20 cellular contexts compared by ENCODE assay signal in the genomic region with DNA sequence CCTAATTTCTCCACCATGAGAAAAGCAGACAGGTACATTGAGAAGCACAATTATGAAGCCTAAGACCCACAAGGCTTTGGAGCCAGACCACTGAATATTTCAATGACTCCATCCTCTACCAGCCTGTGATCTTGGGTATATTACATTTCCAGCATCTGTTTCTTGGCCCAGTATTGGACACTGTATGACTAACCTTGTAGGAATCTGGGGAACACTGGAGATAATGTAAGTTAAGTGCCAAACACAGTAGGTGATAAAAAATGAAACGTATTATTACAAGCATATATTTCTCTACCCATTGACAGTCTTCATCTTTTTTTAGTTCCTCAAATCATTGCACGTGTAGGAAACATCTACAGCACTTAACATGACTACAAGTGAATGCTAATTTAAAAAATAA. TPM values are rescaled to one million over a fixed set of nuclear protein-coding genes. Genes with fewer than 3 reads are reported as not detected.
DNase-seq lines count a peak whose midpoint lies in the region; ATAC-seq and TF ChIP-seq lines count a peak whose summit lies in the region.
"Had no signal": no experiment of that assay in that cellular context is flagged by ENCODE, and none has a peak within 500 bp of the region (broad histone marks: within the 10 kb centered on the region; RNA-seq: fewer than 3 reads in every experiment).

No MANE protein-coding gene starts in this region.

- no peak overlapping the region for H3K9ac ChIP-seq in fibroblast of lung (ENCODE audit: insufficient read depth, low read length)

- no peak overlapping the region for H3K4me3 ChIP-seq in A673 (ENCODE audit: low read depth, low read length, poor library complexity, severe bottlenecking)
- H3K4me3 ChIP-seq in HEK293 (ENCODE audit: low read depth, low read length), result no peak overlapping the region
- no peak overlapping the region for H3K4me3 ChIP-seq in RWPE2 (ENCODE audit: severe bottlenecking)
- no peak overlapping the region for H3K4me3 ChIP-seq in fibroblast of lung (replicated peaks in 1 of 4; ENCODE audit: control extremely low read depth in 1 of 4, insufficient read depth in 1 of 4, low read depth in 3 of 4, low read length in 4 of 4)
- H3K4me3 ChIP-seq: A549, lower lobe of right lung, spleen had no signal

- no peak overlapping the region for H3K27ac Mint-ChIP-seq in chondrocyte (ENCODE audit: unreplicated experiment)
- H3K27ac Mint-ChIP-seq: activated CD4-positive, alpha-beta memory T cell treated with anti-CD3 and anti-CD28 coated beads for 36 hours; activated naive CD8-positive, alpha-beta T cell; naive B cell; stimulated activated naive CD8-positive, alpha-beta T cell treated with anti-CD3 and anti-CD28 coated beads, Interleukin-15, Interleukin-2, amounts not matched to agents 100 ng/mL and 50 ng/mL, for 24 hours had no signal

- BruUV-seq in A673 (replicated peaks; lab: Mats Ljungman, UMichigan), result no TSS peak

- no peaks in the 10 kb centered on the region for H4K20me1 ChIP-seq in fibroblast of lung (ENCODE audit: control insufficient read depth, extremely low read depth, insufficient read depth, low read length)

- H3K79me2 ChIP-seq in fibroblast of lung (ENCODE audit: control insufficient read depth, insufficient read depth, low read length), result no peaks in the 10 kb centered on the region

- POLR2A ChIA-PET in A673 (lab: Charles Lee; ENCODE audit: low non-redundant PET) (no interaction called here), HEK293 (lab: Yijun Ruan, JAX) (no interaction called here)

- no peaks in the 10 kb centered on the region for H3K27me3 Mint-ChIP-seq in chondrocyte (ENCODE audit: low read depth)
- H3K27me3 Mint-ChIP-seq: activated CD4-positive, alpha-beta memory T cell treated with anti-CD3 and anti-CD28 coated beads for 36 hours; naive B cell had no signal

- TF ChIP-seq CTCF in A673 (conservative IDR thresholded peaks at IDR 0.05; ENCODE audit: low read depth, low read length), result no peak
- TF ChIP-seq CTCF in HEK293 (tag by site-specific recombination; IDR thresholded peaks at IDR 0.05), result no peak
- no peak for TF ChIP-seq CTCF in RWPE2 (IDR thresholded peaks at IDR 0.05; ENCODE audit: poor library complexity, severe bottlenecking)
- TF ChIP-seq CTCF in fibroblast of lung (conservative IDR thresholded peaks at IDR 0.05 in 1 of 2, IDR thresholded peaks at IDR 0.05 in 1 of 2; ENCODE audit: low read depth in 1 of 2, low read length in 2 of 2), result no peak
- no peak for TF ChIP-seq CTCF in chondrocyte (IDR thresholded peaks at IDR 0.05)

- H3K36me3 Mint-ChIP-seq in chondrocyte (ENCODE audit: low read depth), result peaks cover 5% of the 10 kb centered on the region
- H3K36me3 Mint-ChIP-seq: activated CD4-positive, alpha-beta memory T cell treated with anti-CD3 and anti-CD28 coated beads for 36 hours; activated naive CD8-positive, alpha-beta T cell; naive B cell had no signal

- CTCF ChIA-PET in A673 (lab: Charles Lee) (no interaction called here), HEK293 (lab: Yijun Ruan, JAX) (interaction anchor here (0.8 to 9.4 kb wide), 3 partner anchors 23 to 271 kb away, joined by 3 to 151 read pairs (median 10); no protein-coding TSS in a partner anchor)

- H3K27me3 ChIP-seq in A673 (replicated peaks; ENCODE audit: insufficient read depth, low read depth, low read length, poor library complexity) (no peaks in the 10 kb centered on the region), RWPE2 (ENCODE audit: insufficient read depth, poor library complexity, severe bottlenecking) (no peaks in the 10 kb centered on the region), fibroblast of lung (ENCODE audit: control insufficient read depth, insufficient read depth, low read length) (no peaks in the 10 kb centered on the region)
- H3K27me3 ChIP-seq: spleen had no signal

- no peaks in the 10 kb centered on the region for H3K4me1 ChIP-seq in A673 (ENCODE audit: insufficient read depth, low read length, poor library complexity, severe bottlenecking)
- H3K4me1 ChIP-seq in HEK293 (ENCODE audit: control insufficient read depth, insufficient read depth, low read length), result no peaks in the 10 kb centered on the region
- H3K4me1 ChIP-seq in RWPE2 (ENCODE audit: insufficient read depth, poor library complexity, severe bottlenecking), result peaks cover 17% of the 10 kb centered on the region
- peaks cover 14% of the 10 kb centered on the region for H3K4me1 ChIP-seq in fibroblast of lung (ENCODE audit: control insufficient read depth, extremely low read depth, insufficient read depth, low read length)
- H3K4me1 ChIP-seq: A549, lower lobe of right lung had no signal

- DNase-seq in A673 (ENCODE audit: low spot score), result peak; percentile 19
- no peak for DNase-seq in RWPE2 (ENCODE audit: low spot score)
- peak; percentile 59 to 78 for DNase-seq in fibroblast of lung (ENCODE audit: low read depth in 2 of 2)
- DNase-seq in dedifferentiated amniotic fluid mesenchymal stem cell (ENCODE audit: extremely low spot score), result no peak
- DNase-seq in NCI-H510A (lab: John Stamatoyannopoulos, UW), result no peak
- DNase-seq in chondrocyte (ENCODE audit: low spot score), result no peak
- DNase-seq in NOMO-1 (lab: John Stamatoyannopoulos, UW; ENCODE audit: unreplicated experiment in 2 of 2), result no peak
- DNase-seq: activated CD4-positive, alpha-beta memory T cell treated with anti-CD3 and anti-CD28 coated beads for 36 hours; activated T-cell treated with anti-CD3 and anti-CD28 coated beads, Interleukin-2, amount 50 U/mL, for 4 hours; GOT3; lower lobe of right lung; naive B cell; spleen; T-helper 1 cell; WERI-Rb-1 had no signal

- H3K4me3 Mint-ChIP-seq in chondrocyte (ENCODE audit: unreplicated experiment), result no peak overlapping the region
- H3K4me3 Mint-ChIP-seq: activated CD4-positive, alpha-beta memory T cell treated with anti-CD3 and anti-CD28 coated beads for 36 hours; activated naive CD8-positive, alpha-beta T cell; activated T-cell treated with anti-CD3 and anti-CD28 coated beads, Interleukin-2, amount 50 U/mL, for 4 hours; naive B cell; stimulated activated naive CD8-positive, alpha-beta T cell treated with anti-CD3 and anti-CD28 coated beads, Interleukin-15, Interleukin-2, amounts not matched to agents 100 ng/mL and 50 ng/mL, for 24 hours had no signal

- H3K36me3 ChIP-seq in A673 (ENCODE audit: insufficient read depth, low read length, poor library complexity, severe bottlenecking), result no peaks in the 10 kb centered on the region
- no peaks in the 10 kb centered on the region for H3K36me3 ChIP-seq in HEK293 (ENCODE audit: control insufficient read depth in 2 of 2, insufficient read depth in 1 of 2, low read length in 2 of 2)
- no peaks in the 10 kb centered on the region for H3K36me3 ChIP-seq in RWPE2 (ENCODE audit: low read depth)
- no peaks in the 10 kb centered on the region for H3K36me3 ChIP-seq in fibroblast of lung (ENCODE audit: control insufficient read depth, insufficient read depth, low read length)
- H3K36me3 ChIP-seq: spleen, WERI-Rb-1 had no signal

- peaks cover 6% of the 10 kb centered on the region for H3K9me3 Mint-ChIP-seq in chondrocyte (ENCODE audit: low read depth)
- H3K9me3 Mint-ChIP-seq: activated T-cell treated with anti-CD3 and anti-CD28 coated beads, Interleukin-2, amount 50 U/mL, for 4 hours; stimulated activated naive CD8-positive, alpha-beta T cell treated with anti-CD3 and anti-CD28 coated beads, Interleukin-15, Interleukin-2, amounts not matched to agents 100 ng/mL and 50 ng/mL, for 24 hours had no signal

- H3K9me3 ChIP-seq in A673 (ENCODE audit: low read depth, low read length, poor library complexity, severe bottlenecking) (no peaks in the 10 kb centered on the region), HEK293 (ENCODE audit: control insufficient read depth, insufficient read depth, low read depth, low read length) (no peaks in the 10 kb centered on the region), RWPE2 (ENCODE audit: severe bottlenecking) (no peaks in the 10 kb centered on the region), fibroblast of lung (ENCODE audit: control insufficient read depth, insufficient read depth, low read depth, low read length) (no peaks in the 10 kb centered on the region)
- H3K9me3 ChIP-seq: lower lobe of right lung, spleen had no signal

- intact Hi-C loops in A673 (cut with micrococcal nuclease; ENCODE audit: unreplicated experiment), result no loop called here

- H3K27ac ChIP-seq in A673 (ENCODE audit: low read depth, low read length, poor library complexity, severe bottlenecking), result no peak overlapping the region
- no peak overlapping the region for H3K27ac ChIP-seq in HEK293 (ENCODE audit: extremely low read depth, low read depth, low read length)
- no peak overlapping the region for H3K27ac ChIP-seq in RWPE2 (ENCODE audit: poor library complexity, severe bottlenecking)
- H3K27ac ChIP-seq in fibroblast of lung (ENCODE audit: insufficient read depth, low read length), result no peak overlapping the region
- H3K27ac ChIP-seq: A549, lower lobe of right lung, RWPE1, spleen, WERI-Rb-1 had no signal

- no peak overlapping the region for H2AFZ ChIP-seq in fibroblast of lung (ENCODE audit: low read length)

- peaks cover 17% of the 10 kb centered on the region for H3K4me1 Mint-ChIP-seq in chondrocyte (ENCODE audit: low read depth)

- H3K4me2 ChIP-seq in fibroblast of lung (ENCODE audit: extremely low read depth, insufficient read depth, low read length), result no peak overlapping the region
- H3K4me2 ChIP-seq: A549 had no signal

- ATAC-seq in RWPE2 (ENCODE audit: low read depth), result peak; percentile 59; the same call in 2 of the 3 replicates
- ATAC-seq: A549; activated T-cell treated with anti-CD3 and anti-CD28 coated beads, Interleukin-2, amount 50 U/mL, for 4 hours; lower lobe of right lung had no signal

TF ChIP-seq in HEK293, 187 proteins besides CTCF, POLR2A, EP300 and RAD21:
- TF ChIP-seq ZFP37 (tag by site-specific recombination; IDR thresholded peaks at IDR 0.05), result peak; percentile 29; the same call in 1 of the 2 replicates
- peak; percentile 73 for TF ChIP-seq SP7 (tag by site-specific recombination; IDR thresholded peaks at IDR 0.05)
- TF ChIP-seq ZNF624 (tag by site-specific recombination; IDR thresholded peaks at IDR 0.05), result no peak

RNA-seq across cellular contexts. Expression of gene FEM1C, which starts 28.6 kb away (rescaled TPM):
- total RNA-seq in A673 (2021), result 13.7 and 15.0 TPM in 2 replicates
- 20.3 and 53.2 TPM in 2 replicates for total RNA-seq in fibroblast of lung
- polyA plus RNA-seq in fibroblast of lung, result 26.4 and 27.2 TPM in 2 replicates
- polyA plus RNA-seq in fibroblast of lung (2012), result 16.3 and 16.6 TPM in 2 replicates
- polyA minus RNA-seq in fibroblast of lung (ENCODE audit: low replicate concordance), result 6.1 and 11.7 TPM in 2 replicates
- 14.8 to 15.4 TPM (median 14.8 TPM) in 3 replicates for total RNA-seq in chondrocyte

RNA-seq across cellular contexts. Expression of gene TICAM2, which starts 29.1 kb away (rescaled TPM):
- total RNA-seq in A673 (2021), result 0.32 and 1.3 TPM in 2 replicates
- total RNA-seq in fibroblast of lung, result 4.1 and 8.8 TPM in 2 replicates
- polyA plus RNA-seq in fibroblast of lung, result 8.1 and 10.3 TPM in 2 replicates
- 10.1 and 10.4 TPM in 2 replicates for polyA plus RNA-seq in fibroblast of lung (2012)
- polyA minus RNA-seq in fibroblast of lung (ENCODE audit: low replicate concordance), result 0.08 and 0.19 TPM in 2 replicates
- total RNA-seq in chondrocyte, result 3.2 to 4.7 TPM (median 4.0 TPM) in 3 replicates

RNA-seq across cellular contexts. Expression of gene TMED7, which starts 52.7 kb away (rescaled TPM):
- total RNA-seq in A673 (2021) (62.8 and 65.1 TPM in 2 replicates), fibroblast of lung (82.2 and 104 TPM in 2 replicates), chondrocyte (122 to 146 TPM (median 132 TPM) in 3 replicates)
- polyA plus RNA-seq in fibroblast of lung, result 109 and 154 TPM in 2 replicates
- polyA plus RNA-seq in fibroblast of lung (2012), result 60.9 and 86.3 TPM in 2 replicates
- polyA minus RNA-seq in fibroblast of lung (ENCODE audit: low replicate concordance), result 16.4 and 28.3 TPM in 2 replicates

Comparison
In these comparisons a context has a peak if more than half of its experiments do, and no peak if none do; other contexts are left out.
1. DNase-seq: peak in A673 (single experiment) and fibroblast of lung (2 of 2); none in RWPE2 (single experiment), dedifferentiated amniotic fluid mesenchymal stem cell (single experiment), NCI-H510A (single experiment), chondrocyte (single experiment) and NOMO-1 (0 of 2).